15 cellular contexts compared by ENCODE assay signal in the genomic region with DNA sequence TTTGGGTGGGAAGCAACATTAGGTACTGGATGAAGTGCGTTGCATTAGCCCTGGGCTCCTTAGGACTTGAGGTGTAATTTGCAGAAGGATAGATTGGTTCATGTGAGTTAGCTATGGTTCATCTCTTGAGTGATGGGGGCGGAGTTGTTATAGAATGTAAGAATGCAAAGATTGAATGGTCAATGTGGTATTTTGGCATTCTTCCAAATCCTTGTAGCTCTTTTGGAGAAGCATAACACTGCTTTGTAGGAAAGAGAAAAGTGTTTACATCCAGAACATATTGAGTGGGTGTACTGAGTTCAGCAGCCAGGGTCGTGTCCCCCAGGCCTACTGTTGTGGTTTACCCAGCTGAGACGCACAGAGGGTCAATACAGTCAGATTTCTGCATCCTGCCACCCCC.
DNase-seq lines count a peak whose midpoint lies in the region; ATAC-seq lines count a peak whose summit lies in the region.
"Had no signal": no experiment of that assay in that cellular context is flagged by ENCODE, and none has a peak within 500 bp of the region (broad histone marks: within the 10 kb centered on the region; RNA-seq: fewer than 3 reads in every experiment).

No MANE protein-coding gene starts in this region.

- no peak overlapping the region for H3K18ac ChIP-seq in mesenchymal stem cell (ENCODE audit: low read depth in 1 of 2, low read length in 2 of 2)
- no peak overlapping the region for H3K18ac ChIP-seq in mesendoderm (ENCODE audit: low read length)

- H3K4me2 ChIP-seq in mesenchymal stem cell (ENCODE audit: low read length, poor library complexity, severe bottlenecking) (no peak overlapping the region), mesendoderm (ENCODE audit: low read length) (no peak overlapping the region)

- no peaks in the 10 kb centered on the region for H3K36me3 ChIP-seq in MG63
- no peaks in the 10 kb centered on the region for H3K36me3 ChIP-seq in mesenchymal stem cell (ENCODE audit: control insufficient read depth in 1 of 2, insufficient read depth in 2 of 2, low read depth in 1 of 2, low read length in 2 of 2)
- H3K36me3 ChIP-seq in mesendoderm (ENCODE audit: control insufficient read depth, insufficient read depth, low read length) = no peaks in the 10 kb centered on the region
- H3K36me3 ChIP-seq: colonic mucosa, gastroesophageal sphincter had no signal

- H2AK5ac ChIP-seq in mesenchymal stem cell (ENCODE audit: low read length, severe bottlenecking) (no peak overlapping the region), mesendoderm (ENCODE audit: low read length) (no peak overlapping the region)

- H3K23ac ChIP-seq in mesenchymal stem cell (ENCODE audit: low read length in 2 of 2) (no peak overlapping the region), mesendoderm (ENCODE audit: low read length) (no peak overlapping the region)

- H2AFZ ChIP-seq in mesenchymal stem cell (ENCODE audit: low read depth, low read length) = no peak overlapping the region

- H3K4me3 ChIP-seq in MG63 = no peak overlapping the region
- H3K4me3 ChIP-seq in mesenchymal stem cell (ENCODE audit: insufficient read depth in 1 of 2, low read depth in 1 of 2, low read length in 2 of 2) = no peak overlapping the region
- H3K4me3 ChIP-seq in mesendoderm (ENCODE audit: low read length) = no peak overlapping the region
- H3K4me3 ChIP-seq: colonic mucosa, gastroesophageal sphincter had no signal

- no peak overlapping the region for H4K8ac ChIP-seq in mesenchymal stem cell (ENCODE audit: low read length)
- no peak overlapping the region for H4K8ac ChIP-seq in mesendoderm (ENCODE audit: low read depth, low read length)

- H3K27me3 ChIP-seq in MG63 = no peaks in the 10 kb centered on the region
- H3K27me3 ChIP-seq in mesenchymal stem cell (ENCODE audit: control insufficient read depth in 1 of 2, insufficient read depth in 1 of 2, low read length in 2 of 2) = no peaks in the 10 kb centered on the region
- no peaks in the 10 kb centered on the region for H3K27me3 ChIP-seq in mesendoderm (ENCODE audit: insufficient read depth, low read length, poor library complexity)
- H3K27me3 ChIP-seq: colonic mucosa, gastroesophageal sphincter had no signal

- H3K79me1 ChIP-seq in mesenchymal stem cell (replicated peaks; ENCODE audit: low read length, poor library complexity, severe bottlenecking) (peaks cover 12% of the 10 kb centered on the region), mesendoderm (ENCODE audit: low read length) (peaks cover 5% of the 10 kb centered on the region)

- no peak overlapping the region for H2BK120ac ChIP-seq in mesenchymal stem cell (ENCODE audit: low read depth, low read length)
- no peak overlapping the region for H2BK120ac ChIP-seq in mesendoderm (ENCODE audit: low read depth, low read length)

- H4K91ac ChIP-seq in mesenchymal stem cell (ENCODE audit: low read length) = no peak overlapping the region

- H3K4me1 ChIP-seq in mesenchymal stem cell (ENCODE audit: control insufficient read depth, insufficient read depth, low read depth, low read length) = peaks cover 9% of the 10 kb centered on the region
- H3K4me1 ChIP-seq in mesendoderm (ENCODE audit: control insufficient read depth, low read depth, low read length) = no peaks in the 10 kb centered on the region
- H3K4me1 ChIP-seq: colonic mucosa had no signal

- H3K27ac ChIP-seq in mesenchymal stem cell (ENCODE audit: low read length, poor library complexity, severe bottlenecking) (peak overlapping the region; percentile 12), mesendoderm (ENCODE audit: low read depth, low read length) (no peak overlapping the region)
- H3K27ac ChIP-seq: colonic mucosa, gastroesophageal sphincter had no signal

- H3K9me3 ChIP-seq in MG63 (0 out of 2 replicates have a peak, but pooled peaks cover 2% of the 10 kb centered on the region), mesenchymal stem cell (ENCODE audit: control insufficient read depth, low read length) (no peaks in the 10 kb centered on the region)
- H3K9me3 ChIP-seq: colonic mucosa, gastroesophageal sphincter had no signal

- peaks cover 3% of the 10 kb centered on the region for H3K79me2 ChIP-seq in mesendoderm (ENCODE audit: control insufficient read depth, insufficient read depth, low read length)

- DNase-seq in COLO829 (ENCODE audit: low spot score) (peak; percentile 83), MG63 (peak; percentile 42), brain pericyte (ENCODE audit: low read depth, low spot score) (peak; percentile 52), mesenchymal stem cell (peak; percentile 51), mesendoderm (no peak)
- no peak for DNase-seq in activated effector memory CD4-positive, alpha-beta T cell treated with Interleukin-2 at 50 U/mL for 16 hours
- no peak for DNase-seq in activated CD8-positive, alpha-beta memory T cell treated with anti-CD3 and anti-CD28 coated beads, Interleukin-2, amount 50 U/mL, for 48 hours
- DNase-seq: activated CD4-positive, alpha-beta T cell treated with anti-CD3 and anti-CD28 coated beads for 36 hours; CD4-positive, CD25-positive, alpha-beta regulatory T cell; colonic mucosa; left cardiac atrium; NCI-H1092 had no signal

- H3K4ac ChIP-seq in mesenchymal stem cell (ENCODE audit: low read depth in 1 of 2, low read length in 2 of 2) = no peak overlapping the region
- no peak overlapping the region for H3K4ac ChIP-seq in mesendoderm (ENCODE audit: low read depth, low read length)

- H2BK5ac ChIP-seq in mesenchymal stem cell (ENCODE audit: low read depth, low read length, poor library complexity, severe bottlenecking) = no peak overlapping the region
- no peak overlapping the region for H2BK5ac ChIP-seq in mesendoderm (ENCODE audit: low read length)

- H3K14ac ChIP-seq in mesenchymal stem cell (ENCODE audit: low read length in 2 of 2) = no peak overlapping the region

- H3K9ac ChIP-seq in mesenchymal stem cell (ENCODE audit: low read length) = no peak overlapping the region
- no peak overlapping the region for H3K9ac ChIP-seq in mesendoderm (ENCODE audit: low read length)

- WGBS in mesenchymal stem cell = 54% methylated on average over 4 of the region's 4 CpGs
- WGBS in mesendoderm (ENCODE audit: extremely low coverage, insufficient coverage, low lambda C conversion rate) = no CpG with 5 or more reads among the region's 4 CpGs

- H2BK15ac ChIP-seq in mesenchymal stem cell (ENCODE audit: low read depth, poor library complexity, severe bottlenecking) (no peak overlapping the region), mesendoderm (replicated peaks; ENCODE audit: low read depth) (no peak overlapping the region)

- no peak overlapping the region for H3K56ac ChIP-seq in mesendoderm (ENCODE audit: low read length)

- H4K5ac ChIP-seq in mesendoderm (ENCODE audit: low read length) = no peak overlapping the region

- ATAC-seq in HG02885 (IDR thresholded peaks at IDR 0.05; ENCODE audit: poor library complexity, unreplicated experiment) = no peak
- ATAC-seq: activated CD4-positive, alpha-beta T cell treated with anti-CD3 and anti-CD28 coated beads for 36 hours; gastroesophageal sphincter; left cardiac atrium; stimulated activated memory B cell treated with anti-CD40 and anti-IgM and Interleukin-4, amounts not matched to agents 10 μg/mL and 1 μg/mL and 100 μg/mL, for 72 hours had no signal

- no peak overlapping the region for H2BK12ac ChIP-seq in mesenchymal stem cell (ENCODE audit: low read length in 2 of 2)

Comparison
In these comparisons a context has a peak if more than half of its experiments do, and no peak if none do; other contexts are left out.
1. DNase-seq: peak in COLO829 (single experiment), MG63 (single experiment), brain pericyte (single experiment) and mesenchymal stem cell (single experiment); none in mesendoderm (single experiment), activated effector memory CD4-positive, alpha-beta T cell treated with Interleukin-2 at 50 U/mL for 16 hours (single experiment) and activated CD8-positive, alpha-beta memory T cell treated with anti-CD3 and anti-CD28 coated beads, Interleukin-2, amount 50 U/mL, for 48 hours (single experiment).